8 cellular contexts compared by ENCODE assay signal in the genomic region with DNA sequence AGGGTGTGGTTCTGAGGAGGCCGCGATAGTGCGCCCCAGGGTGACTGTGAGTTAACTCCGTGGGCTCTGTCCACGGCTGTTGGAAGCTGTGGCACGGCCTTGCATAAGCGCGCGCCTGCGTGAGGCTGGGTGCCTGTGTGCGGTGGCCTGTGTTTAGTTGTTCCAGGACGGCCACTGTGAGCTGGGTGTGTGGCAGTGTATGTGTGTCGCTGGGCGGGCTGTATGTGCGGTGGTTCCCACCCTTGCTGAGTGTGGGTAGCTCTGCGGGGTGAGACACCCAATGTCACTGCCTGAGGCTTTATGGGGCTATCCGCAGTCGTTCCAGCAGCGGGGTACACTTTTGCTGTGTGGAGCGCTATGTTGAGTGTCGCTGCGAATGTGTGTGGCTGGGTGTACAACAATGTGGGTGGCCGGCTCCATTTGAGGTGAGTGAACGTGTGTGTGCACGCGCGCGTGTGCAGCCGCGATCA. TPM values are rescaled to one million over a fixed set of nuclear protein-coding genes. Genes with fewer than 3 reads are reported as not detected.
DNase-seq lines count a peak whose midpoint lies in the region; ATAC-seq and TF ChIP-seq lines count a peak whose summit lies in the region.

No MANE protein-coding gene starts in this region.

- peaks cover 70% of the 10 kb centered on the region for H3K4me1 Mint-ChIP-seq in activated T-cell treated with anti-CD3 and anti-CD28 coated beads, Interleukin-2, amount 50 U/mL, for 4 hours (ENCODE audit: low read depth)

- in situ Hi-C loops in Panc1 (cut with HindIII; ENCODE audit: low pct_unique_long_range_greater_than_20kb, low sequenced_read_pairs): no loop called here

- no peaks in the 10 kb centered on the region for H3K9me3 Mint-ChIP-seq in activated T-cell treated with anti-CD3 and anti-CD28 coated beads, Interleukin-2, amount 50 U/mL, for 4 hours

- H3K9me3 ChIP-seq in Panc1 (ENCODE audit: control insufficient read depth, insufficient read depth, low read depth, low read length) (no peaks in the 10 kb centered on the region), ectodermal cell (ENCODE audit: control insufficient read depth, low read length) (no peaks in the 10 kb centered on the region), mucosa of rectum (ENCODE audit: control insufficient read depth in 2 of 2, low read length in 2 of 2) (no peaks in the 10 kb centered on the region)

- peak overlapping the region; percentile 45 to 65 for H3K4me3 ChIP-seq in Panc1 (ENCODE audit: low read depth in 2 of 2, low read length in 2 of 2)
- H3K4me3 ChIP-seq in ectodermal cell (ENCODE audit: insufficient read depth, low read depth, low read length): peak overlapping the region; percentile 60
- peak overlapping the region; percentile 56 to 74 for H3K4me3 ChIP-seq in mucosa of rectum (ENCODE audit: low read length in 2 of 2)
- peak overlapping the region; percentile 73 for H3K4me3 ChIP-seq in urinary bladder (ENCODE audit: low read depth, low read length)

- peak overlapping the region; percentile 78 for H3K4me3 Mint-ChIP-seq in activated T-cell treated with anti-CD3 and anti-CD28 coated beads, Interleukin-2, amount 50 U/mL, for 4 hours

- H3K27ac ChIP-seq in Panc1 (ENCODE audit: low read length): peak overlapping the region; percentile 86
- no peak overlapping the region for H3K27ac ChIP-seq in ectodermal cell (ENCODE audit: insufficient read depth, low read depth, low read length, poor library complexity, severe bottlenecking)
- peak overlapping the region; percentile 79 to 89 for H3K27ac ChIP-seq in mucosa of rectum (ENCODE audit: low read depth in 2 of 2, low read length in 2 of 2)
- peak overlapping the region; percentile 92 for H3K27ac ChIP-seq in urinary bladder (ENCODE audit: low read depth)

- peak overlapping the region; percentile 71 to 75 for H3K9ac ChIP-seq in mucosa of rectum (ENCODE audit: low read depth in 1 of 2, low read length in 2 of 2)

- peaks cover 16% of the 10 kb centered on the region for H3K27me3 Mint-ChIP-seq in activated T-cell treated with anti-CD3 and anti-CD28 coated beads, Interleukin-2, amount 50 U/mL, for 4 hours (ENCODE audit: low read depth)

- H3K36me3 Mint-ChIP-seq in activated T-cell treated with anti-CD3 and anti-CD28 coated beads, Interleukin-2, amount 50 U/mL, for 4 hours (ENCODE audit: insufficient read depth): no peaks in the 10 kb centered on the region

- no peaks in the 10 kb centered on the region for H3K27me3 ChIP-seq in Panc1 (ENCODE audit: control insufficient read depth, insufficient read depth, low read length)
- H3K27me3 ChIP-seq in ectodermal cell (ENCODE audit: control insufficient read depth, insufficient read depth, low read length, poor library complexity, severe bottlenecking): peaks cover 26% of the 10 kb centered on the region
- H3K27me3 ChIP-seq in mucosa of rectum (ENCODE audit: control insufficient read depth in 2 of 2, insufficient read depth in 2 of 2, low read length in 2 of 2): peaks cover 8 to 9% of the 10 kb centered on the region in 2 donors

- WGBS in ectodermal cell, 2 experiments: 30% methylated on average over 30 of the region's 30 CpGs
- 15% methylated on average over 30 of the region's 30 CpGs for WGBS in urinary bladder

- intact Hi-C loops in Panc1 (cut with micrococcal nuclease; ENCODE audit: unreplicated experiment): no loop called here

- BruUV-seq in Panc1 (replicated peaks; lab: Mats Ljungman, UMichigan): no TSS peak

- H3K36me3 ChIP-seq in Panc1 (ENCODE audit: control insufficient read depth, insufficient read depth, low read length) (peaks cover 2% of the 10 kb centered on the region; the same call in 1 of the 2 replicates), ectodermal cell (ENCODE audit: control insufficient read depth, insufficient read depth, low read length) (no peaks in the 10 kb centered on the region), mucosa of rectum (ENCODE audit: control insufficient read depth in 2 of 2, insufficient read depth in 2 of 2, low read length in 2 of 2) (peaks cover 0 to 3% of the 10 kb centered on the region in 2 donors), urinary bladder (ENCODE audit: insufficient read depth) (no peaks in the 10 kb centered on the region)

- ATAC-seq in activated T-cell treated with anti-CD3 and anti-CD28 coated beads, Interleukin-2, amount 50 U/mL, for 4 hours: peak; percentile 25 to 27
- peak; percentile 15 for ATAC-seq in Panc1

- POLR2A ChIA-PET in Panc1 (lab: Charles Lee): no interaction called here

- no peak for TF ChIP-seq CTCF in Panc1 (IDR thresholded peaks at IDR 0.05)

- H3K4me1 ChIP-seq in Panc1 (ENCODE audit: control insufficient read depth, insufficient read depth, low read length) (peaks cover 42% of the 10 kb centered on the region), ectodermal cell (ENCODE audit: control insufficient read depth, insufficient read depth, low read length) (peaks cover 29% of the 10 kb centered on the region), mucosa of rectum (ENCODE audit: control insufficient read depth in 2 of 2, insufficient read depth in 2 of 2, low read length in 2 of 2) (peaks cover 48 to 53% of the 10 kb centered on the region in 2 donors), urinary bladder (ENCODE audit: insufficient read depth) (no peaks in the 10 kb centered on the region)

- DNase-seq in activated T-cell treated with anti-CD3 and anti-CD28 coated beads, Interleukin-2, amount 50 U/mL, for 4 hours: no peak
- DNase-seq in activated T-cell treated with anti-CD3 and anti-CD28 coated beads, Interleukin-2, amount 50 U/mL, for 1 hour: no peak
- DNase-seq in Panc1 (ENCODE audit: low read depth, low spot score) (no peak), KG1 (lab: John Stamatoyannopoulos, UW) (no peak), cortex of kidney (lab: John Stamatoyannopoulos, UW) (no peak)

- CTCF ChIA-PET in Panc1 (lab: Charles Lee): no interaction called here

RNA-seq across cellular contexts. Expression of a gene that starts 0.4 kb away (rescaled TPM):
- 100 to 1,000 TPM; 119 to 155 (median 135) TPM for total RNA-seq in activated T-cell treated with anti-CD3 and anti-CD28 coated beads, Interleukin-2, amount 50 U/mL, for 4 hours
- total RNA-seq in Panc1 (2021; ENCODE audit: unreplicated experiment): 128 TPM
- polyA plus RNA-seq in Panc1 (2012; ENCODE audit: insufficient read length): 185 TPM
- 72.3 TPM for polyA plus RNA-seq in ectodermal cell (2013, experiment 1 of 4)
- 58.6 TPM for polyA plus RNA-seq in ectodermal cell (2013, experiment 2 of 4)
- polyA plus RNA-seq in ectodermal cell (2013, experiment 3 of 4): 62.9 TPM
- polyA plus RNA-seq in ectodermal cell (2013, experiment 4 of 4): 70.4 TPM
- 28.8 TPM for total RNA-seq in urinary bladder
- polyA plus RNA-seq in urinary bladder: 81.3 TPM

RNA-seq across cellular contexts. Expression of a gene that starts 19.2 kb away (rescaled TPM):
- total RNA-seq in activated T-cell treated with anti-CD3 and anti-CD28 coated beads, Interleukin-2, amount 50 U/mL, for 4 hours: 10 to 100 TPM; 10.2 to 16.6 (median 14.4) TPM
- 351 TPM for total RNA-seq in Panc1 (2021; ENCODE audit: unreplicated experiment)
- 540 TPM for polyA plus RNA-seq in Panc1 (2012; ENCODE audit: insufficient read length)
- 362 TPM for polyA plus RNA-seq in ectodermal cell (2013, experiment 1 of 4)
- 333 TPM for polyA plus RNA-seq in ectodermal cell (2013, experiment 2 of 4)
- polyA plus RNA-seq in ectodermal cell (2013, experiment 3 of 4): 287 TPM
- 316 TPM for polyA plus RNA-seq in ectodermal cell (2013, experiment 4 of 4)
- 26.0 TPM for total RNA-seq in urinary bladder
- polyA plus RNA-seq in urinary bladder: 35.6 TPM

RNA-seq across cellular contexts. Expression of a gene that starts 21.3 kb away (rescaled TPM):
- not detected for total RNA-seq in activated T-cell treated with anti-CD3 and anti-CD28 coated beads, Interleukin-2, amount 50 U/mL, for 4 hours
- total RNA-seq in Panc1 (2021; ENCODE audit: unreplicated experiment): 0.15 TPM
- 0.15 TPM for polyA plus RNA-seq in Panc1 (2012; ENCODE audit: insufficient read length)
- not detected for polyA plus RNA-seq in ectodermal cell (2013, experiment 1 of 4)
- polyA plus RNA-seq in ectodermal cell (2013, experiment 2 of 4): not detected
- polyA plus RNA-seq in ectodermal cell (2013, experiment 3 of 4): not detected
- polyA plus RNA-seq in ectodermal cell (2013, experiment 4 of 4): not detected
- 2.9 TPM for total RNA-seq in urinary bladder
- polyA plus RNA-seq in urinary bladder: 7.0 TPM

RNA-seq across cellular contexts. Expression of a gene that starts 32.8 kb away (rescaled TPM):
- under 1 TPM; 0.53 to 0.71 (median 0.56) TPM for total RNA-seq in activated T-cell treated with anti-CD3 and anti-CD28 coated beads, Interleukin-2, amount 50 U/mL, for 4 hours
- total RNA-seq in Panc1 (2021; ENCODE audit: unreplicated experiment): 335 TPM
- 712 TPM for polyA plus RNA-seq in Panc1 (2012; ENCODE audit: insufficient read length)
- 1.3 TPM for polyA plus RNA-seq in ectodermal cell (2013, experiment 1 of 4)
- polyA plus RNA-seq in ectodermal cell (2013, experiment 2 of 4): 0.78 TPM
- 1.0 TPM for polyA plus RNA-seq in ectodermal cell (2013, experiment 3 of 4)
- 0.77 TPM for polyA plus RNA-seq in ectodermal cell (2013, experiment 4 of 4)
- 12.5 TPM for total RNA-seq in urinary bladder
- polyA plus RNA-seq in urinary bladder: 58.2 TPM

Comparison
In these comparisons a context has a peak if more than half of its experiments do, and no peak if none do; other contexts are left out.
1. RNA of a gene that starts 19.2 kb away (total RNA-seq): 351 TPM in Panc1 (single experiment); 26.0 TPM in urinary bladder (single experiment) and 10.2 to 16.6 TPM in activated T-cell treated with anti-CD3 and anti-CD28 coated beads, Interleukin-2, amount 50 U/mL, for 4 hours; every median in the first group is over 10 times any median in the second.
2. Peak in every context shown above with its lines, with median percentiles within 50 percentile points of each other: H3K4me3 ChIP-seq.